32 cellular contexts compared by ENCODE assay signal in the genomic region with DNA sequence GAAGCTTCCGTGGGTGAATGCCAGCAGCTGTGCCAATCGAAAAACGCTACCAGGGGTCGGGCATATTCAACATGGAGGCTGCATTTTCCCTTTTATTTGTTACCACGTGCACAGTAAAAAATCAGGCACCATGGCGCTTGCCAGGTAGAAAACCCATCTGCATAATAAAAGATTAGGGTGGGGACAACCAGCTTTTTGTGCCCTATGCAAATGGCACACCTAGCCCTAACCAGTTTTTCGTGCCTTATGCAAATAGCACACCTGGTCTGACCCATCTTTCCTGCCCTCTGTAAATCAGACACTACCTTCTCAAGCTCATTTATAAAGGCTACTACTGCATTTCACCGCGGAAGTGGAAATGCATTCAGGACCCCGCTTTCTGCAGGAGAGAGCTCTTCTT.
DNase-seq lines count a peak whose midpoint lies in the region; TF ChIP-seq lines count a peak whose summit lies in the region.
"Had no signal": no experiment of that assay in that cellular context is flagged by ENCODE, and none has a peak within 500 bp of the region (broad histone marks: within the 10 kb centered on the region; RNA-seq: fewer than 3 reads in every experiment).

No MANE protein-coding gene starts in this region.

- H3K27ac ChIP-seq in endodermal cell (ENCODE audit: low read depth, low read length), result no peak overlapping the region
- H3K27ac ChIP-seq: BLaER1 treated with 17β-estradiol and CSF1 and Interleukin-3, amounts not matched to agents 10 nM and 100 nM; dorsolateral prefrontal cortex; epithelial cell of prostate; HL-60; pancreas; right lobe of liver; SJCRH30; stomach; tibial nerve had no signal

- H3K36me3 Mint-ChIP-seq in endodermal cell (ENCODE audit: low read depth), result no peaks in the 10 kb centered on the region
- H3K36me3 Mint-ChIP-seq: activated naive CD4-positive, alpha-beta T cell treated with anti-CD3 and anti-CD28 coated beads, Interleukin-2, amount 50 U/mL, for 24 hours; naive B cell; T-cell had no signal

- no peaks in the 10 kb centered on the region for H3K27me3 Mint-ChIP-seq in endodermal cell (ENCODE audit: insufficient read depth)
- H3K27me3 Mint-ChIP-seq: activated CD4-positive, alpha-beta T cell treated with anti-CD3 and anti-CD28 coated beads, Interleukin-2, amount 10 ng/mL, durations not matched to agents 24 days and 14 days; activated naive CD4-positive, alpha-beta T cell treated with anti-CD3 and anti-CD28 coated beads, Interleukin-2, amount 50 U/mL, for 24 hours; central memory CD8-positive, alpha-beta T cell; naive B cell; T-cell had no signal

- H3K27me3 ChIP-seq in endodermal cell (ENCODE audit: control insufficient read depth, insufficient read depth, low read length, poor library complexity, severe bottlenecking), result no peaks in the 10 kb centered on the region
- H3K27me3 ChIP-seq: BLaER1 treated with 17β-estradiol and CSF1 and Interleukin-3, amounts not matched to agents 10 nM and 100 nM; pancreas; SJCRH30; stomach; tibial nerve had no signal

- H3K4me1 Mint-ChIP-seq in endodermal cell, result peaks cover 4% of the 10 kb centered on the region
- H3K4me1 Mint-ChIP-seq: activated CD4-positive, alpha-beta T cell treated with anti-CD3 and anti-CD28 coated beads, Interleukin-2, amount 10 ng/mL, durations not matched to agents 24 days and 14 days; activated naive CD4-positive, alpha-beta T cell treated with anti-CD3 and anti-CD28 coated beads, Interleukin-2, amount 50 U/mL, for 24 hours; central memory CD8-positive, alpha-beta T cell; naive B cell; T-cell had no signal

- no peaks in the 10 kb centered on the region for H3K36me3 ChIP-seq in endodermal cell (ENCODE audit: control insufficient read depth, insufficient read depth, low read length)
- H3K36me3 ChIP-seq: BLaER1 treated with 17β-estradiol and CSF1 and Interleukin-3, amounts not matched to agents 10 nM and 100 nM; pancreas; right lobe of liver; SJCRH30; stomach; tibial nerve had no signal

- H3K9me3 ChIP-seq in endodermal cell (ENCODE audit: control insufficient read depth, low read length), result no peaks in the 10 kb centered on the region
- H3K9me3 ChIP-seq: BLaER1 treated with 17β-estradiol and CSF1 and Interleukin-3, amounts not matched to agents 10 nM and 100 nM; pancreas; right lobe of liver; SJCRH30; stomach; tibial nerve had no signal

- no peak overlapping the region for H3K4me3 ChIP-seq in endodermal cell (ENCODE audit: low read length)
- H3K4me3 ChIP-seq: BLaER1 treated with 17β-estradiol and CSF1 and Interleukin-3, amounts not matched to agents 10 nM and 100 nM; right lobe of liver; SJCRH30; stomach; tibial nerve had no signal

- peak overlapping the region; percentile 17 for H3K4me3 Mint-ChIP-seq in endodermal cell
- H3K4me3 Mint-ChIP-seq: activated CD4-positive, alpha-beta T cell treated with anti-CD3 and anti-CD28 coated beads, Interleukin-2, amount 10 ng/mL, durations not matched to agents 24 days and 14 days; activated naive CD4-positive, alpha-beta T cell treated with anti-CD3 and anti-CD28 coated beads, Interleukin-2, amount 50 U/mL, for 24 hours; activated T-helper 1 cell treated with anti-CD3 and anti-CD28 coated beads, Interleukin-12 subunit alpha, Interleukin-12 subunit beta, Interleukin-2, Interleukin-4 antibody, amounts not matched to agents 30 ng/mL and 10 ng/mL and 1 ng/mL, durations not matched to agents 14 hours and 24 hours and 36 hours; central memory CD8-positive, alpha-beta T cell; naive B cell; T-cell had no signal

- no peaks in the 10 kb centered on the region for H3K4me1 ChIP-seq in endodermal cell (ENCODE audit: control insufficient read depth, insufficient read depth, low read length)
- H3K4me1 ChIP-seq: BLaER1 treated with 17β-estradiol and CSF1 and Interleukin-3, amounts not matched to agents 10 nM and 100 nM; pancreas; right lobe of liver; SJCRH30; stomach; tibial nerve had no signal

- DNase-seq in DMS153 (lab: John Stamatoyannopoulos, UW), result peak; percentile 84
- peak; percentile 10 for DNase-seq in NCI-H1048 (lab: John Stamatoyannopoulos, UW)
- DNase-seq in endodermal cell, result peak; percentile 57
- peak; percentile 18 for DNase-seq in iPS-NIHi7 (ENCODE audit: extremely low spot score)
- no peak for DNase-seq in stimulated activated CD8-positive, alpha-beta memory T cell treated with anti-CD3 and anti-CD28 coated beads, Interleukin-4, amount 100 ng/mL, for 48 hours
- no peak for DNase-seq in GM19240 (ENCODE audit: insufficient read length, low spot score)
- DNase-seq in activated CD4-positive, CD25-positive, alpha-beta regulatory T cell treated with anti-CD3 and anti-CD28 coated beads, Interleukin-2, amount 50 U/mL, for 72 hours, result no peak
- DNase-seq in COR-L47 (lab: John Stamatoyannopoulos, UW), result no peak
- DNase-seq: ACHN; activated CD4-positive, alpha-beta T cell treated with anti-CD3 and anti-CD28 coated beads, Interleukin-2, amount 10 ng/mL, durations not matched to agents 24 days and 14 days; anterior cingulate cortex; Calu3; dorsolateral prefrontal cortex; GOT3; IMR-90; mesenchymal stem cell; naive B cell; NCI-H1436; NCI-H345; NK-92 treated with Interleukin-12 subunit alpha and Interleukin-12 subunit beta, amount 100 ng/mL, for 24 hours; pancreas; right lobe of liver; SJCRH30; stomach; T-cell had no signal

- WGBS in endodermal cell (ENCODE audit: insufficient coverage in 1 of 2, insufficient read length in 1 of 2), 2 experiments, result 70% methylated on average over 10 of the region's 10 CpGs

- H3K27ac Mint-ChIP-seq in endodermal cell, result no peak overlapping the region
- H3K27ac Mint-ChIP-seq: activated CD4-positive, alpha-beta T cell treated with anti-CD3 and anti-CD28 coated beads, Interleukin-2, amount 10 ng/mL, durations not matched to agents 24 days and 14 days; activated naive CD4-positive, alpha-beta T cell treated with anti-CD3 and anti-CD28 coated beads, Interleukin-2, amount 50 U/mL, for 24 hours; activated T-helper 1 cell treated with anti-CD3 and anti-CD28 coated beads, Interleukin-12 subunit alpha, Interleukin-12 subunit beta, Interleukin-2, Interleukin-4 antibody, amounts not matched to agents 30 ng/mL and 10 ng/mL and 1 ng/mL, durations not matched to agents 14 hours and 24 hours and 36 hours; naive B cell; T-cell had no signal

- no peak overlapping the region for H3K9ac ChIP-seq in endodermal cell (ENCODE audit: extremely low read depth, low read length, poor library complexity, severe bottlenecking)
- H3K9ac ChIP-seq: BLaER1 treated with 17β-estradiol and CSF1 and Interleukin-3, amounts not matched to agents 10 nM and 100 nM had no signal

- no peaks in the 10 kb centered on the region for H3K9me3 Mint-ChIP-seq in endodermal cell
- H3K9me3 Mint-ChIP-seq: activated CD4-positive, alpha-beta T cell treated with anti-CD3 and anti-CD28 coated beads, Interleukin-2, amount 10 ng/mL, durations not matched to agents 24 days and 14 days; activated naive CD4-positive, alpha-beta T cell treated with anti-CD3 and anti-CD28 coated beads, Interleukin-2, amount 50 U/mL, for 24 hours; activated T-helper 1 cell treated with anti-CD3 and anti-CD28 coated beads, Interleukin-12 subunit alpha, Interleukin-12 subunit beta, Interleukin-2, Interleukin-4 antibody, amounts not matched to agents 30 ng/mL and 10 ng/mL and 1 ng/mL, durations not matched to agents 14 hours and 24 hours and 36 hours; central memory CD8-positive, alpha-beta T cell; naive B cell; T-cell had no signal

- TF ChIP-seq CTCF in endodermal cell (conservative IDR thresholded peaks at IDR 0.05), result no peak

Comparison
In these comparisons a context has a peak if more than half of its experiments do, and no peak if none do; other contexts are left out.
1. DNase-seq: peak in DMS153 (single experiment), NCI-H1048 (single experiment), endodermal cell (single experiment) and iPS-NIHi7 (single experiment); none in stimulated activated CD8-positive, alpha-beta memory T cell treated with anti-CD3 and anti-CD28 coated beads, Interleukin-4, amount 100 ng/mL, for 48 hours (single experiment), GM19240 (single experiment), activated CD4-positive, CD25-positive, alpha-beta regulatory T cell treated with anti-CD3 and anti-CD28 coated beads, Interleukin-2, amount 50 U/mL, for 72 hours (single experiment) and COR-L47 (single experiment).